In genomic region chr1:207752456-207753132, GRCh38 we compare ENCODE assay signal across 1 cellular context.
TF ChIP-seq lines count a peak whose summit lies in the region.

No MANE protein-coding gene starts in this region.

TF ChIP-seq in HepG2, 621 proteins besides CTCF, POLR2A, EP300 and RAD21 (continued from another document and continues in another):
- TF ChIP-seq HNF1B (CRISPR knock-in tag; IDR thresholded peaks at IDR 0.05) (no peak), ZNF138 (CRISPR knock-in tag; IDR thresholded peaks at IDR 0.05; ENCODE audit: low read depth) (0 out of 2 replicates have a peak, but pooled peaks have one; percentile 30), ZNF737 (CRISPR knock-in tag; IDR thresholded peaks at IDR 0.05; ENCODE audit: borderline replicate concordance) (no peak), ZNF362 (CRISPR knock-in tag; IDR thresholded peaks at IDR 0.05; ENCODE audit: borderline replicate concordance) (no peak), ZEB1 (IDR thresholded peaks at IDR 0.05; ENCODE audit: insufficient replicate concordance, low read depth) (no peak), PLSCR1 (CRISPR knock-in tag; IDR thresholded peaks at IDR 0.05; ENCODE audit: borderline replicate concordance) (peak; percentile 91; the same call in 1 of the 2 replicates), NPAS2 (CRISPR knock-in tag; IDR thresholded peaks at IDR 0.05; ENCODE audit: borderline replicate concordance) (no peak), JARID2 (CRISPR knock-in tag; IDR thresholded peaks at IDR 0.05; ENCODE audit: insufficient replicate concordance) (no peak), SAFB2 (CRISPR knock-in tag; IDR thresholded peaks at IDR 0.05; ENCODE audit: borderline replicate concordance, low read depth) (0 out of 2 replicates have a peak, but pooled peaks have one; percentile 34), THAP8 (CRISPR knock-in tag; IDR thresholded peaks at IDR 0.05; ENCODE audit: borderline replicate concordance) (0 out of 2 replicates have a peak, but pooled peaks have one; percentile 49), RBFOX2 (IDR thresholded peaks at IDR 0.05; ENCODE audit: low read depth, low read length) (peak; percentile 63), ZNF616 (CRISPR knock-in tag; IDR thresholded peaks at IDR 0.05; ENCODE audit: low read depth) (no peak), KAT8 (CRISPR knock-in tag; IDR thresholded peaks at IDR 0.05) (no peak), ZNF225 (CRISPR knock-in tag; IDR thresholded peaks at IDR 0.05) (peak; percentile 69; the same call in 1 of the 2 replicates), ZNF788 (CRISPR knock-in tag; IDR thresholded peaks at IDR 0.05; ENCODE audit: borderline replicate concordance) (no peak), ZBTB38 (CRISPR knock-in tag; IDR thresholded peaks at IDR 0.05) (no peak), SMARCE1 (IDR thresholded peaks at IDR 0.05; ENCODE audit: borderline replicate concordance) (no peak), ZSCAN21 (CRISPR knock-in tag; IDR thresholded peaks at IDR 0.05; ENCODE audit: borderline replicate concordance) (peak; percentile 70; the same call in 1 of the 2 replicates), PRMT3 (CRISPR knock-in tag; IDR thresholded peaks at IDR 0.05; ENCODE audit: borderline replicate concordance, low read depth) (no peak), MIER2 (CRISPR knock-in tag; IDR thresholded peaks at IDR 0.05) (0 out of 2 replicates have a peak, but pooled peaks have one; percentile 50), AGO2 (optimal IDR thresholded peaks at IDR 0.05; ENCODE audit: low read depth, low read length) (peak; percentile 34), NFYC (CRISPR knock-in tag; IDR thresholded peaks at IDR 0.05) (no peak), IRF2 (CRISPR knock-in tag; IDR thresholded peaks at IDR 0.05) (peak; percentile 76; the same call in 1 of the 2 replicates), ZBED4 (CRISPR knock-in tag; IDR thresholded peaks at IDR 0.05; ENCODE audit: borderline replicate concordance) (no peak), MAFK (conservative IDR thresholded peaks at IDR 0.05 in 1 of 2, IDR thresholded peaks at IDR 0.05 in 1 of 2; ENCODE audit: low read length in 2 of 2) (no peak), ZNF720 (CRISPR knock-in tag; IDR thresholded peaks at IDR 0.05) (no peak), EED (CRISPR knock-in tag; IDR thresholded peaks at IDR 0.05) (no peak), SRY (CRISPR knock-in tag; IDR thresholded peaks at IDR 0.05) (peak; percentile 74; the same call in 1 of the 2 replicates), ETV5 (CRISPR knock-in tag; IDR thresholded peaks at IDR 0.05; ENCODE audit: borderline replicate concordance) (peak; percentile 8; the same call in 1 of the 2 replicates), ZBTB26 (CRISPR knock-in tag; IDR thresholded peaks at IDR 0.05; ENCODE audit: borderline replicate concordance) (no peak), POLR2AphosphoS5 (IDR thresholded peaks at IDR 0.05; ENCODE audit: low read depth, low read length) (peak; percentile 52; the same call in 1 of the 2 replicates), ISL2 (CRISPR knock-in tag; IDR thresholded peaks at IDR 0.05) (no peak), LBX2 (CRISPR knock-in tag; IDR thresholded peaks at IDR 0.05; ENCODE audit: borderline replicate concordance) (no peak), RXRB (CRISPR knock-in tag; IDR thresholded peaks at IDR 0.05; ENCODE audit: borderline replicate concordance) (peak; percentile 58; the same call in 1 of the 2 replicates), HOXA7 (CRISPR knock-in tag; IDR thresholded peaks at IDR 0.05) (no peak), TFDP2 (CRISPR knock-in tag; IDR thresholded peaks at IDR 0.05) (peak; percentile 74; the same call in 1 of the 2 replicates), ZNF251 (CRISPR knock-in tag; IDR thresholded peaks at IDR 0.05) (no peak), ZNF33A (CRISPR knock-in tag; IDR thresholded peaks at IDR 0.05; ENCODE audit: borderline replicate concordance) (no peak), SKI (IDR thresholded peaks at IDR 0.05; ENCODE audit: partially characterized antibody) (peak; percentile 16), ZNF33B (CRISPR knock-in tag; IDR thresholded peaks at IDR 0.05) (no peak), ATAD3A (CRISPR knock-in tag; IDR thresholded peaks at IDR 0.05) (no peak), ZNF441 (CRISPR knock-in tag; IDR thresholded peaks at IDR 0.05; ENCODE audit: borderline replicate concordance) (no peak), ZNF326 (CRISPR knock-in tag; IDR thresholded peaks at IDR 0.05; ENCODE audit: borderline replicate concordance) (no peak), ZNF260 (CRISPR knock-in tag; IDR thresholded peaks at IDR 0.05; ENCODE audit: borderline replicate concordance, low read depth) (no peak), HBP1 (CRISPR knock-in tag; IDR thresholded peaks at IDR 0.05; ENCODE audit: low read depth) (peak; percentile 98), ZNF546 (CRISPR knock-in tag; conservative IDR thresholded peaks at IDR 0.05) (no peak), ZBTB34 (CRISPR knock-in tag; IDR thresholded peaks at IDR 0.05) (no peak), KDM2A (CRISPR knock-in tag; IDR thresholded peaks at IDR 0.05; ENCODE audit: borderline replicate concordance, low read depth) (no peak), GATAD2A (CRISPR knock-in tag; IDR thresholded peaks at IDR 0.05) (peak; percentile 75), ZNF275 (CRISPR knock-in tag; IDR thresholded peaks at IDR 0.05; ENCODE audit: borderline replicate concordance) (0 out of 2 replicates have a peak, but pooled peaks have one; percentile 50), SALL1 (CRISPR knock-in tag; IDR thresholded peaks at IDR 0.05) (peak; percentile 76), GZF1 (CRISPR knock-in tag; IDR thresholded peaks at IDR 0.05) (no peak; the same call in 1 of the 2 replicates), RAD51 (IDR thresholded peaks at IDR 0.05; ENCODE audit: borderline replicate concordance) (no peak)
